1 cellular context compared by ENCODE assay signal in the genomic region with DNA sequence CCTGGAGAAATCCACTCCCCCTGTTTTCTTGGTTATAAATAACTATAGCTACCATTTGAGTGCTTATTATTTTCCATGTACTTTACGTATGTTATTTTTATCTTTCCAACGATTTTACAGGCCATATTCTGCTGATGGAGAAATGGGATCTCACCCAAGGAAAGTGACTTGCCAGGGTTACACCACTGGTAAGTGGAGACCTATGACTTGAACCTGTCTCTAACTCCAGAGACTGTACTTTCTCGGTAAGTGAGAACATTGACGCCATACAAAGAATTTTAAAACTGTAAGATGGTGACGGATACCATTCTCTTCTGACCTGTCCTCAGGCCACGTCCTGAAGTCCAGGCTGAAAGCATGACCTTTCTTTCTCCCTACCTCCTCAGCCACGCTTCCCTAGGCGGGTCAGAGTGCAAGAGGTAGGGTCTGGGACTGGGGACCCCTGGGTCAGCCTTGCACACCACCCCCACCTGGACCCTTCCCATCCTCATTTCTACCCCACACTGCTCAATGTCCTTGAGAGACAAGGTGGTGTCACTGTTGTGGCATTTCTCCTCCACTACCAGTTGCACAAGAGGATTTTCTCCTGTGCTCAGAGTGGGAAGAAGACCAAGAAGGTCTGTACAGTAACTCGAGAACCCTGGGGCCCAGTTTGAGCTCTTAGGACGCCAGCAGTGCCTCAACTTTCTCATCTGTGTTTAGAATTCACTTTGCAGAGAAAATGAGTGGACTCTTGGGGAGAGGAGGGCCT.
TF ChIP-seq lines count a peak whose summit lies in the region.

No MANE protein-coding gene starts in this region.

TF ChIP-seq in GM23338, 12 proteins besides CTCF, POLR2A, EP300 and RAD21:
- TF ChIP-seq, protein P1, sequence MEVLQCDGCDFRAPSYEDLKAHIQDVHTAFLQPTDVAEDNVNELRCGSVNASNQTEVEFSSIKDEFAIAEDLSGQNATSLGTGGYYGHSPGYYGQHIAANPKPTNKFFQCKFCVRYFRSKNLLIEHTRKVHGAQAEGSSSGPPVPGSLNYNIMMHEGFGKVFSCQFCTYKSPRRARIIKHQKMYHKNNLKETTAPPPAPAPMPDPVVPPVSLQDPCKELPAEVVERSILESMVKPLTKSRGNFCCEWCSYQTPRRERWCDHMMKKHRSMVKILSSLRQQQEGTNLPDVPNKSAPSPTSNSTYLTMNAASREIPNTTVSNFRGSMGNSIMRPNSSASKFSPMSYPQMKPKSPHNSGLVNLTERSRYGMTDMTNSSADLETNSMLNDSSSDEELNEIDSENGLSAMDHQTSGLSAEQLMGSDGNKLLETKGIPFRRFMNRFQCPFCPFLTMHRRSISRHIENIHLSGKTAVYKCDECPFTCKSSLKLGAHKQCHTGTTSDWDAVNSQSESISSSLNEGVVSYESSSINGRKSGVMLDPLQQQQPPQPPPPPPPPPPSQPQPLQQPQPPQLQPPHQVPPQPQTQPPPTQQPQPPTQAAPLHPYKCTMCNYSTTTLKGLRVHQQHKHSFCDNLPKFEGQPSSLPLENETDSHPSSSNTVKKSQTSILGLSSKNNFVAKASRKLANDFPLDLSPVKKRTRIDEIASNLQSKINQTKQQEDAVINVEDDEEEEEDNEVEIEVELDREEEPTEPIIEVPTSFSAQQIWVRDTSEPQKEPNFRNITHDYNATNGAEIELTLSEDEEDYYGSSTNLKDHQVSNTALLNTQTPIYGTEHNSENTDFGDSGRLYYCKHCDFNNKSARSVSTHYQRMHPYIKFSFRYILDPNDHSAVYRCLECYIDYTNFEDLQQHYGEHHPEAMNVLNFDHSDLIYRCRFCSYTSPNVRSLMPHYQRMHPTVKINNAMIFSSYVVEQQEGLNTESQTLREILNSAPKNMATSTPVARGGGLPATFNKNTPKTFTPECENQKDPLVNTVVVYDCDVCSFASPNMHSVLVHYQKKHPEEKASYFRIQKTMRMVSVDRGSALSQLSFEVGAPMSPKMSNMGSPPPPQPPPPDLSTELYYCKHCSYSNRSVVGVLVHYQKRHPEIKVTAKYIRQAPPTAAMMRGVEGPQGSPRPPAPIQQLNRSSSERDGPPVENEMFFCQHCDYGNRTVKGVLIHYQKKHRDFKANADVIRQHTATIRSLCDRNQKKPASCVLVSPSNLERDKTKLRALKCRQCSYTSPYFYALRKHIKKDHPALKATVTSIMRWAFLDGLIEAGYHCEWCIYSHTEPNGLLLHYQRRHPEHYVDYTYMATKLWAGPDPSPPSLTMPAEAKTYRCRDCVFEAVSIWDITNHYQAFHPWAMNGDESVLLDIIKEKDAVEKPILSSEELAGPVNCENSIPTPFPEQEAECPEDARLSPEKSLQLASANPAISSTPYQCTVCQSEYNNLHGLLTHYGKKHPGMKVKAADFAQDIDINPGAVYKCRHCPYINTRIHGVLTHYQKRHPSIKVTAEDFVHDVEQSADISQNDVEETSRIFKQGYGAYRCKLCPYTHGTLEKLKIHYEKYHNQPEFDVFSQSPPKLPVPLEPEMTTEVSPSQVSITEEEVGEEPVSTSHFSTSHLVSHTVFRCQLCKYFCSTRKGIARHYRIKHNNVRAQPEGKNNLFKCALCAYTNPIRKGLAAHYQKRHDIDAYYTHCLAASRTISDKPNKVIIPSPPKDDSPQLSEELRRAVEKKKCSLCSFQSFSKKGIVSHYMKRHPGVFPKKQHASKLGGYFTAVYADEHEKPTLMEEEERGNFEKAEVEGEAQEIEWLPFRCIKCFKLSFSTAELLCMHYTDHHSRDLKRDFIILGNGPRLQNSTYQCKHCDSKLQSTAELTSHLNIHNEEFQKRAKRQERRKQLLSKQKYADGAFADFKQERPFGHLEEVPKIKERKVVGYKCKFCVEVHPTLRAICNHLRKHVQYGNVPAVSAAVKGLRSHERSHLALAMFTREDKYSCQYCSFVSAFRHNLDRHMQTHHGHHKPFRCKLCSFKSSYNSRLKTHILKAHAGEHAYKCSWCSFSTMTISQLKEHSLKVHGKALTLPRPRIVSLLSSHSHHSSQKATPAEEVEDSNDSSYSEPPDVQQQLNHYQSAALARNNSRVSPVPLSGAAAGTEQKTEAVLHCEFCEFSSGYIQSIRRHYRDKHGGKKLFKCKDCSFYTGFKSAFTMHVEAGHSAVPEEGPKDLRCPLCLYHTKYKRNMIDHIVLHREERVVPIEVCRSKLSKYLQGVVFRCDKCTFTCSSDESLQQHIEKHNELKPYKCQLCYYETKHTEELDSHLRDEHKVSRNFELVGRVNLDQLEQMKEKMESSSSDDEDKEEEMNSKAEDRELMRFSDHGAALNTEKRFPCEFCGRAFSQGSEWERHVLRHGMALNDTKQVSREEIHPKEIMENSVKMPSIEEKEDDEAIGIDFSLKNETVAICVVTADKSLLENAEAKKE (CRISPR knock-in tag; IDR thresholded peaks at IDR 0.05): no peak
- TF ChIP-seq ZNF114 (CRISPR knock-in tag; IDR thresholded peaks at IDR 0.05) (no peak), JUNB (IDR thresholded peaks at IDR 0.05; ENCODE audit: unreplicated experiment) (no peak), EZH2 (IDR thresholded peaks at IDR 0.05; ENCODE audit: low read depth, unreplicated experiment) (no peak), EZH2phosphoT487 (IDR thresholded peaks at IDR 0.05; ENCODE audit: unreplicated experiment) (no peak)
- TF ChIP-seq, protein P2, sequence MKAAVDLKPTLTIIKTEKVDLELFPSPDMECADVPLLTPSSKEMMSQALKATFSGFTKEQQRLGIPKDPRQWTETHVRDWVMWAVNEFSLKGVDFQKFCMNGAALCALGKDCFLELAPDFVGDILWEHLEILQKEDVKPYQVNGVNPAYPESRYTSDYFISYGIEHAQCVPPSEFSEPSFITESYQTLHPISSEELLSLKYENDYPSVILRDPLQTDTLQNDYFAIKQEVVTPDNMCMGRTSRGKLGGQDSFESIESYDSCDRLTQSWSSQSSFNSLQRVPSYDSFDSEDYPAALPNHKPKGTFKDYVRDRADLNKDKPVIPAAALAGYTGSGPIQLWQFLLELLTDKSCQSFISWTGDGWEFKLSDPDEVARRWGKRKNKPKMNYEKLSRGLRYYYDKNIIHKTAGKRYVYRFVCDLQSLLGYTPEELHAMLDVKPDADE (IDR thresholded peaks at IDR 0.05): no peak
- TF ChIP-seq, protein P3, sequence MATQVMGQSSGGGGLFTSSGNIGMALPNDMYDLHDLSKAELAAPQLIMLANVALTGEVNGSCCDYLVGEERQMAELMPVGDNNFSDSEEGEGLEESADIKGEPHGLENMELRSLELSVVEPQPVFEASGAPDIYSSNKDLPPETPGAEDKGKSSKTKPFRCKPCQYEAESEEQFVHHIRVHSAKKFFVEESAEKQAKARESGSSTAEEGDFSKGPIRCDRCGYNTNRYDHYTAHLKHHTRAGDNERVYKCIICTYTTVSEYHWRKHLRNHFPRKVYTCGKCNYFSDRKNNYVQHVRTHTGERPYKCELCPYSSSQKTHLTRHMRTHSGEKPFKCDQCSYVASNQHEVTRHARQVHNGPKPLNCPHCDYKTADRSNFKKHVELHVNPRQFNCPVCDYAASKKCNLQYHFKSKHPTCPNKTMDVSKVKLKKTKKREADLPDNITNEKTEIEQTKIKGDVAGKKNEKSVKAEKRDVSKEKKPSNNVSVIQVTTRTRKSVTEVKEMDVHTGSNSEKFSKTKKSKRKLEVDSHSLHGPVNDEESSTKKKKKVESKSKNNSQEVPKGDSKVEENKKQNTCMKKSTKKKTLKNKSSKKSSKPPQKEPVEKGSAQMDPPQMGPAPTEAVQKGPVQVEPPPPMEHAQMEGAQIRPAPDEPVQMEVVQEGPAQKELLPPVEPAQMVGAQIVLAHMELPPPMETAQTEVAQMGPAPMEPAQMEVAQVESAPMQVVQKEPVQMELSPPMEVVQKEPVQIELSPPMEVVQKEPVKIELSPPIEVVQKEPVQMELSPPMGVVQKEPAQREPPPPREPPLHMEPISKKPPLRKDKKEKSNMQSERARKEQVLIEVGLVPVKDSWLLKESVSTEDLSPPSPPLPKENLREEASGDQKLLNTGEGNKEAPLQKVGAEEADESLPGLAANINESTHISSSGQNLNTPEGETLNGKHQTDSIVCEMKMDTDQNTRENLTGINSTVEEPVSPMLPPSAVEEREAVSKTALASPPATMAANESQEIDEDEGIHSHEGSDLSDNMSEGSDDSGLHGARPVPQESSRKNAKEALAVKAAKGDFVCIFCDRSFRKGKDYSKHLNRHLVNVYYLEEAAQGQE (IDR thresholded peaks at IDR 0.05; ENCODE audit: unreplicated experiment): no peak
